ENCODE assay signal across 1 cellular context in genomic region chr10:86313621-86314041, GRCh38.
TF ChIP-seq lines count a peak whose summit lies in the region.

No MANE protein-coding gene starts in this region.

TF ChIP-seq in GM23338, 12 proteins besides CTCF, POLR2A, EP300 and RAD21 (continued from another document):
- TF ChIP-seq ZNF462 (CRISPR knock-in tag; IDR thresholded peaks at IDR 0.05): no peak
